Comparison of ENCODE assay signal across 10 cellular contexts in genomic region chr1:241849345-241849695, GRCh38. TPM values are rescaled to one million over a fixed set of nuclear protein-coding genes. Genes with fewer than 3 reads are reported as not detected.
A peak's percentile ranks its signal among the peaks of the same experiment; 100 is the strongest.
DNase-seq lines count a peak whose midpoint lies in the region; ATAC-seq and TF ChIP-seq lines count a peak whose summit lies in the region.
"Had no signal": no experiment of that assay in that cellular context is flagged by ENCODE, and none has a peak within 500 bp of the region (broad histone marks: within the 10 kb centered on the region; RNA-seq: fewer than 3 reads in every experiment).

No MANE protein-coding gene starts in this region.

- H3K27me3 ChIP-seq in colonic mucosa: no peaks in the 10 kb centered on the region
- H3K27me3 ChIP-seq: spleen had no signal

- no peaks in the 10 kb centered on the region for H3K36me3 ChIP-seq in colonic mucosa

- no peaks in the 10 kb centered on the region for H3K9me3 ChIP-seq in colonic mucosa
- H3K9me3 ChIP-seq: spleen had no signal

- H3K9ac ChIP-seq in colonic mucosa (ENCODE audit: low read depth in 2 of 2, low read length in 2 of 2): no peak overlapping the region

- H3K27me3 Mint-ChIP-seq in activated naive CD8-positive, alpha-beta T cell: no peaks in the 10 kb centered on the region
- H3K27me3 Mint-ChIP-seq in natural killer cell (ENCODE audit: low read depth in 2 of 2): no peaks in the 10 kb centered on the region

- peaks cover 15% of the 10 kb centered on the region for H3K4me1 Mint-ChIP-seq in activated naive CD8-positive, alpha-beta T cell (ENCODE audit: low read depth)
- peaks cover 16% of the 10 kb centered on the region in 2 donors for H3K4me1 Mint-ChIP-seq in natural killer cell

- ATAC-seq in natural killer cell (no peak), GM21447 (IDR thresholded peaks at IDR 0.05; ENCODE audit: unreplicated experiment) (no peak)

- H3K4me3 Mint-ChIP-seq in activated naive CD8-positive, alpha-beta T cell: peak overlapping the region; percentile 98
- peak overlapping the region; percentile 99 for H3K4me3 Mint-ChIP-seq in natural killer cell

- no peaks in the 10 kb centered on the region for H3K36me3 Mint-ChIP-seq in activated naive CD8-positive, alpha-beta T cell
- no peaks in the 10 kb centered on the region for H3K36me3 Mint-ChIP-seq in natural killer cell

- no peak for DNase-seq in Jurkat, Clone E6-1 (ENCODE audit: low read depth, low spot score)
- DNase-seq in natural killer cell (no peak), colonic mucosa (no peak), midbrain (lab: John Stamatoyannopoulos, UW) (no peak)
- DNase-seq: caudate nucleus, NCI-H1105, spleen had no signal

- peaks cover 2% of the 10 kb centered on the region for H3K4me1 ChIP-seq in colonic mucosa

- intact Hi-C loops in natural killer cell (cut with micrococcal nuclease): loop anchor here (5.0 kb wide), 3 partner anchors 317 to 1408 kb away; partner anchors contain the start of genes CEP170, FH, KMO and SDCCAG8
- intact Hi-C loops in colonic mucosa (cut with DNase I): loop anchor here (5.0 kb wide), 1 partner anchor 148 kb away; the partner anchor contains the start of gene MAP1LC3C

- H3K9me3 Mint-ChIP-seq in activated naive CD8-positive, alpha-beta T cell (ENCODE audit: low read depth): no peaks in the 10 kb centered on the region
- no peaks in the 10 kb centered on the region for H3K9me3 Mint-ChIP-seq in natural killer cell

- H3K4me3 ChIP-seq in GM08714 (ENCODE audit: low read length) (peak overlapping the region; percentile 99), colonic mucosa (no peak overlapping the region)
- peak overlapping the region; percentile 98 for H3K4me3 ChIP-seq in Jurkat, Clone E6-1 (ENCODE audit: low read length)

- TF ChIP-seq CTCF in natural killer cell (IDR thresholded peaks at IDR 0.05) (no peak), colonic mucosa (IDR thresholded peaks at IDR 0.05) (no peak)

- H3K27ac ChIP-seq in colonic mucosa: no peak overlapping the region

- no peak overlapping the region for H3K27ac Mint-ChIP-seq in activated naive CD8-positive, alpha-beta T cell
- no peak overlapping the region for H3K27ac Mint-ChIP-seq in natural killer cell

RNA-seq across cellular contexts. Expression of gene EXO1, which starts 1.3 kb away (rescaled TPM):
- polyA plus RNA-seq in Jurkat, Clone E6-1 (2012; ENCODE audit: insufficient read depth, insufficient read length): 48.1 TPM
- 1 to 10 TPM; 1.6 to 2.7 (median 1.7) TPM for total RNA-seq in natural killer cell
- total RNA-seq in colonic mucosa: 10 to 100 TPM in 1 of 2 donors, 1 to 10 TPM in 1; 5.1 to 17.6 TPM
